In the genomic region with DNA sequence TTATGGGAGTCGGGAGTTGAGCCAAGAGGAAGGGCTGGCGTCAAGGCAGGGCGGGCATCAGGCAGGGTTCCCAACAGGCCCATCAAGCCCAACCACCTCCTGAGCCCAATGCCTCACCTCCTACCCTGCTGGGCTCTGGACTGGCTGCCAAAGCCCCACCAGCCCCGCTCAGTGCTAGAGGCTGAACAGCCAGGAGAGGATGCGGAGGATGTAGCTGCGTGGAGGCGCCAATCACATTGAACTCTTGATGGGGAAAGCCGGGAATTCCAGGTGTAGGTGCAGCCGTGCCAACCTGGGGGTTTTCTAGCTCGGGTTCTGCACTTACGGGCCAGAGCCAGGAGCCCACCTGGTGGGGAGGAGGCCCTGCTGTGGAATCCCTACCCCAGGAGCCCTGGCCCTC, we compare ENCODE assay signal across 1 cellular context.
A peak's percentile ranks its signal among the peaks of the same experiment; 100 is the strongest.
TF ChIP-seq lines count a peak whose summit lies in the region.

No MANE protein-coding gene starts in this region.

TF ChIP-seq in K562, 482 proteins besides CTCF, POLR2A, EP300 and RAD21:
- TF ChIP-seq, protein P1, sequence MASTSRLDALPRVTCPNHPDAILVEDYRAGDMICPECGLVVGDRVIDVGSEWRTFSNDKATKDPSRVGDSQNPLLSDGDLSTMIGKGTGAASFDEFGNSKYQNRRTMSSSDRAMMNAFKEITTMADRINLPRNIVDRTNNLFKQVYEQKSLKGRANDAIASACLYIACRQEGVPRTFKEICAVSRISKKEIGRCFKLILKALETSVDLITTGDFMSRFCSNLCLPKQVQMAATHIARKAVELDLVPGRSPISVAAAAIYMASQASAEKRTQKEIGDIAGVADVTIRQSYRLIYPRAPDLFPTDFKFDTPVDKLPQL (IDR thresholded peaks at IDR 0.05; ENCODE audit: extremely low read depth, insufficient read length): no peak
- TF ChIP-seq POLR2G (IDR thresholded peaks at IDR 0.05; ENCODE audit: low read depth, low read length): peak; percentile 48; the same call in 1 of the 2 replicates
- TF ChIP-seq JUN (IDR thresholded peaks at IDR 0.05; ENCODE audit: borderline replicate concordance, low read depth, low read length): no peak
- TF ChIP-seq JUN (CRISPR knock-in tag; IDR thresholded peaks at IDR 0.05; ENCODE audit: borderline replicate concordance): no peak
- TF ChIP-seq NFIX (CRISPR knock-in tag; IDR thresholded peaks at IDR 0.05; ENCODE audit: low read depth): no peak
- TF ChIP-seq, protein P2, sequence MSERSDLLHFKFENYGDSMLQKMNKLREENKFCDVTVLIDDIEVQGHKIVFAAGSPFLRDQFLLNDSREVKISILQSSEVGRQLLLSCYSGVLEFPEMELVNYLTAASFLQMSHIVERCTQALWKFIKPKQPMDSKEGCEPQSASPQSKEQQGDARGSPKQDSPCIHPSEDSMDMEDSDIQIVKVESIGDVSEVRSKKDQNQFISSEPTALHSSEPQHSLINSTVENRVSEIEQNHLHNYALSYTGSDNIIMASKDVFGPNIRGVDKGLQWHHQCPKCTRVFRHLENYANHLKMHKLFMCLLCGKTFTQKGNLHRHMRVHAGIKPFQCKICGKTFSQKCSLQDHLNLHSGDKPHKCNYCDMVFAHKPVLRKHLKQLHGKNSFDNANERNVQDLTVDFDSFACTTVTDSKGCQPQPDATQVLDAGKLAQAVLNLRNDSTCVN (CRISPR knock-in tag; IDR thresholded peaks at IDR 0.05): no peak
- peak; percentile 6 for TF ChIP-seq RBM22 (IDR thresholded peaks at IDR 0.05; ENCODE audit: low read depth, low read length, poor library complexity, severe bottlenecking)
- no peak for TF ChIP-seq ZNF507 (tag; conservative IDR thresholded peaks at IDR 0.05)
- TF ChIP-seq RBFOX2 (IDR thresholded peaks at IDR 0.05; ENCODE audit: low read depth, low read length): 0 out of 2 replicates have a peak, but pooled peaks have one; percentile 26
